ENCODE assay signal across 17 cellular contexts in the genomic region with DNA sequence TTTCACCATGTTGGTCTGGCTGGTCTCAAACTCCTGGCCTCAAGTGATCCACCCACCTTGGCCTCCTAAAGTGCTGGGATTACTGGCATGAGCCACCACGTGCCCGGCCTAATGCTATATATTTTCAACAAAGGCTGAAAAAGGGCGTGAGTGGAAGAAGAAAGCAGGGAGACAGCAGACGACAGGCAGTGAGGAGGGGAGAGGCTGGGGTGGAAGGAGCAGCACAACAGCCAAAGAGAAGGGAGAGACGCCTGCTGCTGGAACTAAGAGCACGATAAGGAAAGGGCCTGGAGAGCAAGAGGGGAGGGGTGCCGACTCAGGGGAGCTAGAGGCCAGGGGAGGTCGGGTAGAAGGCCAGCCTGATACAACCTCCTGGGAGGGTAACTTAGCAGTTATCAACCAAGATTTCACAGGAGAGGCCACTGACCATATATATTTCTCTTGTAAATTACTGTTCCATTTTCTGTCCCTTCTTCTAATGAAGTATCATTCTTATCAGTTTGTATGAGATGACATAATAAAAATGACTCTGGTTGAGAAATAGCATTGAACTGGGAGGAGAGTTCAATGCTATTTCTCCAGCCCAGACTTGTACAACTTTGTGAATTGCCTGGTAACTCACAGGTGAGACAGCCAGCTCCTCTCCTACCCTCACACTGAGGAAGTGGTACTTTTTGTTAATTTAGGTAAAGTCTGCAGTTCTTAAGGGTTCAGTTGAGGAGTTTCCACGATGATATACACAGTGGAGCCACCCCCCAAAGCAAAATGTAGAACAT. TPM values are rescaled to one million over a fixed set of nuclear protein-coding genes. Genes with fewer than 3 reads are reported as not detected.
A peak's percentile ranks its signal among the peaks of the same experiment; 100 is the strongest.
DNase-seq lines count a peak whose midpoint lies in the region; ATAC-seq and TF ChIP-seq lines count a peak whose summit lies in the region.
"Had no signal": no experiment of that assay in that cellular context is flagged by ENCODE, and none has a peak within 500 bp of the region (broad histone marks: within the 10 kb centered on the region; RNA-seq: fewer than 3 reads in every experiment).

No MANE protein-coding gene starts in this region.

- peaks cover 45% of the 10 kb centered on the region for H3K36me3 Mint-ChIP-seq in activated CD8-positive, alpha-beta T cell treated with anti-CD3 and anti-CD28 coated beads for 36 hours (ENCODE audit: low read depth)
- peaks cover 4% of the 10 kb centered on the region for H3K36me3 Mint-ChIP-seq in glutamatergic neuron (ENCODE audit: unreplicated experiment)

- no peak overlapping the region for H3K9ac ChIP-seq in neuronal stem cell (ENCODE audit: low read depth, low read length, poor library complexity)
- H3K9ac ChIP-seq: BLaER1 had no signal

- no peak overlapping the region for H3K23ac ChIP-seq in neuronal stem cell (ENCODE audit: low read depth, low read length, poor library complexity)

- peak overlapping the region; percentile 53 for H3K27ac Mint-ChIP-seq in activated CD8-positive, alpha-beta T cell treated with anti-CD3 and anti-CD28 coated beads for 36 hours
- H3K27ac Mint-ChIP-seq in glutamatergic neuron (ENCODE audit: unreplicated experiment), result no peak overlapping the region
- H3K27ac Mint-ChIP-seq: activated B cell treated with CpG ODN at 0.5 μM for 24 hours had no signal

- no peaks in the 10 kb centered on the region for H3K9me3 ChIP-seq in esophagus squamous epithelium
- H3K9me3 ChIP-seq in neuronal stem cell (replicated peaks in 1 of 2; ENCODE audit: control insufficient read depth in 2 of 2, insufficient read depth in 1 of 2, low read depth in 1 of 2, low read length in 2 of 2), result no peaks in the 10 kb centered on the region
- H3K9me3 ChIP-seq: BLaER1, MG63 had no signal

- no peak overlapping the region for H2AK5ac ChIP-seq in neuronal stem cell (ENCODE audit: low read depth, low read length)

- no peak overlapping the region for H2BK120ac ChIP-seq in neuronal stem cell (ENCODE audit: low read depth, low read length)

- H3K27me3 ChIP-seq in esophagus squamous epithelium (no peaks in the 10 kb centered on the region), neuronal stem cell (ENCODE audit: control insufficient read depth in 3 of 3, insufficient read depth in 3 of 3, low read depth in 1 of 3, low read length in 3 of 3) (no peaks in the 10 kb centered on the region)
- H3K27me3 ChIP-seq: BLaER1, MG63 had no signal

- H3K4me3 Mint-ChIP-seq in activated CD8-positive, alpha-beta T cell treated with anti-CD3 and anti-CD28 coated beads for 36 hours, result no peak overlapping the region
- no peak overlapping the region for H3K4me3 Mint-ChIP-seq in glutamatergic neuron (ENCODE audit: unreplicated experiment)
- H3K4me3 Mint-ChIP-seq: activated B cell treated with CpG ODN at 0.5 μM for 24 hours; activated T-cell treated with anti-CD3 and anti-CD28 coated beads, Interleukin-2, amount 50 U/mL, for 4 hours had no signal

- no peak overlapping the region for H4K91ac ChIP-seq in neuronal stem cell (ENCODE audit: low read depth, low read length, poor library complexity)

- POLR2A ChIA-PET in RWPE1 (lab: Yijun Ruan, JAX; ENCODE audit: low non-redundant PET), result interaction anchor here (0.6 kb wide), 1 partner anchor 66 kb away, joined by 3 read pairs; no protein-coding TSS in a partner anchor
- POLR2A ChIA-PET in activated CD8-positive, alpha-beta T cell treated with anti-CD3 and anti-CD28 coated beads for 36 hours (lab: Charles Lee), result interaction anchor here (1.1 kb wide), 1 partner anchor 11 kb away, joined by 3 read pairs; no protein-coding TSS in a partner anchor

- no peak overlapping the region for H4K8ac ChIP-seq in neuronal stem cell (ENCODE audit: low read depth, low read length)

- no peak overlapping the region for H2BK5ac ChIP-seq in neuronal stem cell (ENCODE audit: low read length)

- H3K4me3 ChIP-seq in esophagus squamous epithelium (no peak overlapping the region), neuronal stem cell (ENCODE audit: low read length in 2 of 2) (no peak overlapping the region)
- H3K4me3 ChIP-seq: BLaER1, lung, MG63 had no signal

- H2BK12ac ChIP-seq in neuronal stem cell (ENCODE audit: low read length), result no peak overlapping the region

- intact Hi-C loops in activated CD8-positive, alpha-beta T cell treated with anti-CD3 and anti-CD28 coated beads for 36 hours (cut with micrococcal nuclease), result loop anchor here (10.0 kb wide), 1 partner anchor 110 kb away; no protein-coding TSS in a partner anchor
- intact Hi-C loops in esophagus squamous epithelium (cut with DNase I), result no loop called here

- H3K14ac ChIP-seq in neuronal stem cell (ENCODE audit: low read length), result no peak overlapping the region

- H3K18ac ChIP-seq in neuronal stem cell (ENCODE audit: low read length), result peak overlapping the region; percentile 25

- H3K4ac ChIP-seq in neuronal stem cell (ENCODE audit: low read length), result no peak overlapping the region

- H3K4me1 ChIP-seq in esophagus squamous epithelium (peaks cover 33 to 64% (median 35%) of the 10 kb centered on the region in 3 donors), neuronal stem cell (ENCODE audit: control insufficient read depth in 2 of 2, insufficient read depth in 1 of 2, low read depth in 1 of 2, low read length in 2 of 2) (peaks cover 28 to 38% of the 10 kb centered on the region in 2 donors)

- 40 to 46% methylated on average over 9 of the region's 9 CpGs for WGBS in esophagus squamous epithelium, 2 donors
- no CpG with 5 or more reads among the region's 9 CpGs for WGBS in neuronal stem cell (ENCODE audit: extremely low coverage in 2 of 2, insufficient read length in 2 of 2, insufficient replicate concordance in 1 of 2), 2 donors

- peaks cover 0 to 54% (median 0%) of the 10 kb centered on the region in 3 donors for H3K36me3 ChIP-seq in esophagus squamous epithelium
- H3K36me3 ChIP-seq in neuronal stem cell (replicated peaks in 1 of 2; ENCODE audit: control insufficient read depth in 2 of 2, insufficient read depth in 2 of 2, low read length in 2 of 2), result peaks cover 0 to 81% of the 10 kb centered on the region in 2 donors

- H3K27ac ChIP-seq in RWPE1, result peak overlapping the region; percentile 68
- H3K27ac ChIP-seq in esophagus squamous epithelium, result peak overlapping the region; percentile 52 to 98 (median 87)
- H3K27ac ChIP-seq in neuronal stem cell (replicated peaks; ENCODE audit: low read length), result no peak overlapping the region
- H3K27ac ChIP-seq: BLaER1 had no signal

- H2BK15ac ChIP-seq in neuronal stem cell (ENCODE audit: low read length), result no peak overlapping the region

- H3K4me1 Mint-ChIP-seq in activated CD8-positive, alpha-beta T cell treated with anti-CD3 and anti-CD28 coated beads for 36 hours (ENCODE audit: low read depth), result peaks cover 40% of the 10 kb centered on the region
- H3K4me1 Mint-ChIP-seq in glutamatergic neuron (ENCODE audit: low read depth, unreplicated experiment), result peaks cover 30% of the 10 kb centered on the region

- DNase-seq in RWPE1 (ENCODE audit: low spot score), result peak; percentile 52
- no peak for DNase-seq in activated CD8-positive, alpha-beta T cell treated with anti-CD3 and anti-CD28 coated beads for 36 hours
- DNase-seq in esophagus squamous epithelium (lab: John Stamatoyannopoulos, UW), result no peak
- no peak for DNase-seq in neuronal stem cell (ENCODE audit: low spot score)
- DNase-seq in glutamatergic neuron, result no peak
- DNase-seq: activated B cell treated with CpG ODN at 0.5 μM for 24 hours; activated T-cell treated with anti-CD3 and anti-CD28 coated beads, Interleukin-2, amount 50 U/mL, for 4 hours; dermis blood vessel endothelial cell; MG63; NCI-H187 treated with DMSO at 0.1 percent for 48 hours; NCI-H524 treated with DMSO at 0.1 percent for 48 hours; PC-3; stimulated activated naive CD4-positive, alpha-beta T cell treated with Interleukin-2 at 50 U/mL for 16 hours had no signal

- TF ChIP-seq CTCF in RWPE1 (conservative IDR thresholded peaks at IDR 0.05; ENCODE audit: low read depth), result no peak
- TF ChIP-seq CTCF in activated CD8-positive, alpha-beta T cell treated with anti-CD3 and anti-CD28 coated beads for 36 hours (IDR thresholded peaks at IDR 0.05), result no peak
- TF ChIP-seq CTCF in esophagus squamous epithelium (IDR thresholded peaks at IDR 0.05), result no peak
- no peak for TF ChIP-seq CTCF in glutamatergic neuron (IDR thresholded peaks at IDR 0.05; ENCODE audit: partially characterized antibody, unreplicated experiment)

- ATAC-seq in activated CD8-positive, alpha-beta T cell treated with anti-CD3 and anti-CD28 coated beads for 36 hours, result no peak
- ATAC-seq in GM18511 (IDR thresholded peaks at IDR 0.05; ENCODE audit: unreplicated experiment) (no peak), GM19463 (IDR thresholded peaks at IDR 0.05; ENCODE audit: unreplicated experiment) (no peak)
- ATAC-seq: activated T-cell treated with anti-CD3 and anti-CD28 coated beads, Interleukin-2, amount 50 U/mL, for 4 hours; PC-3 had no signal

- no peak overlapping the region for H2AFZ ChIP-seq in neuronal stem cell (ENCODE audit: low read length)

- no peak overlapping the region for H3K4me2 ChIP-seq in neuronal stem cell (ENCODE audit: insufficient read depth, low read length, poor library complexity, severe bottlenecking)
- H3K4me2 ChIP-seq: BLaER1 had no signal

- no peak for TF ChIP-seq POLR2A in esophagus squamous epithelium (IDR thresholded peaks at IDR 0.05)

- CTCF ChIA-PET in RWPE1 (lab: Yijun Ruan, JAX), result interaction anchor here (0.6 to 0.7 kb wide), 3 partner anchors 20 to 175 kb away, joined by 3 to 5 read pairs (median 3); no protein-coding TSS in a partner anchor
- CTCF ChIA-PET in activated CD8-positive, alpha-beta T cell treated with anti-CD3 and anti-CD28 coated beads for 36 hours (lab: Charles Lee), result no interaction called here

- H3K9me3 Mint-ChIP-seq in activated CD8-positive, alpha-beta T cell treated with anti-CD3 and anti-CD28 coated beads for 36 hours, result peaks cover 3% of the 10 kb centered on the region
- H3K9me3 Mint-ChIP-seq in glutamatergic neuron (ENCODE audit: unreplicated experiment), result peaks cover 14% of the 10 kb centered on the region
- H3K9me3 Mint-ChIP-seq: activated B cell treated with CpG ODN at 0.5 μM for 24 hours; activated T-cell treated with anti-CD3 and anti-CD28 coated beads, Interleukin-2, amount 50 U/mL, for 4 hours had no signal

- H3K79me1 ChIP-seq in neuronal stem cell (ENCODE audit: low read depth, low read length), result peaks cover 3% of the 10 kb centered on the region

- H3K27me3 Mint-ChIP-seq in activated CD8-positive, alpha-beta T cell treated with anti-CD3 and anti-CD28 coated beads for 36 hours, result no peaks in the 10 kb centered on the region
- peaks cover 4% of the 10 kb centered on the region for H3K27me3 Mint-ChIP-seq in glutamatergic neuron (ENCODE audit: unreplicated experiment)
- H3K27me3 Mint-ChIP-seq: activated B cell treated with CpG ODN at 0.5 μM for 24 hours had no signal

RNA-seq across cellular contexts. Expression of gene RNU4ATAC, which starts 5.8 kb away (rescaled TPM):
- total RNA-seq in activated CD8-positive, alpha-beta T cell treated with anti-CD3 and anti-CD28 coated beads for 36 hours, result not detected
- total RNA-seq in esophagus squamous epithelium, result not detected
- not detected for polyA plus RNA-seq in neuronal stem cell (2013, experiment 1 of 2)
- not detected for polyA plus RNA-seq in neuronal stem cell (2013, experiment 2 of 2)
- not detected for total RNA-seq in glutamatergic neuron (ENCODE audit: unreplicated experiment)
- total RNA-seq: activated B cell treated with CpG ODN at 0.5 μM for 24 hours; activated T-cell treated with anti-CD3 and anti-CD28 coated beads, Interleukin-2, amount 50 U/mL, for 4 hours; dermis blood vessel endothelial cell; lung; PC-3 had no signal
- polyA plus RNA-seq: lung had no signal
